21 cellular contexts compared by ENCODE assay signal in genomic region chr20:38671701-38672292, GRCh38. TPM values are rescaled to one million over a fixed set of nuclear protein-coding genes. Genes with fewer than 3 reads are reported as not detected.
A peak's percentile ranks its signal among the peaks of the same experiment; 100 is the strongest.
DNase-seq lines count a peak whose midpoint lies in the region; ATAC-seq, FAIRE-seq and TF ChIP-seq lines count a peak whose summit lies in the region.
"Had no signal": no experiment of that assay in that cellular context is flagged by ENCODE, and none has a peak within 500 bp of the region (broad histone marks: within the 10 kb centered on the region; RNA-seq: fewer than 3 reads in every experiment).

No MANE protein-coding gene starts in this region.

- in situ Hi-C loops in K562 (cut with MboI), result no loop called here

- peaks cover 10% of the 10 kb centered on the region for H3K4me1 Mint-ChIP-seq in neural crest cell
- H3K4me1 Mint-ChIP-seq in activated T-cell treated with anti-CD3 and anti-CD28 coated beads, Interleukin-2, amount 50 U/mL, for 4 hours (ENCODE audit: low read depth), result peaks cover 9% of the 10 kb centered on the region

- no peaks in the 10 kb centered on the region for H3K9me3 ChIP-seq in BLaER1
- no peaks in the 10 kb centered on the region for H3K9me3 ChIP-seq in HUES6 (ENCODE audit: control insufficient read depth, insufficient read depth, low read depth, low read length)
- H3K9me3 ChIP-seq in K562 (replicated peaks; ENCODE audit: control insufficient read depth, insufficient read depth, low read depth, low read length), result no peaks in the 10 kb centered on the region
- H3K9me3 ChIP-seq: HAP-1 had no signal

- no peaks in the 10 kb centered on the region for H3K79me2 ChIP-seq in K562 (ENCODE audit: control insufficient read depth, insufficient read depth, low read length)

- no TSS peak for BruUV-seq in K562 (replicated peaks; lab: Mats Ljungman, UMichigan)

- no peak for TF ChIP-seq POLR2A in K562 (conservative IDR thresholded peaks at IDR 0.05)

- no peak overlapping the region for H3K4me3 ChIP-seq in BLaER1
- 0 out of 2 replicates have a peak overlapping the region, but pooled peaks have one; percentile 2 for H3K4me3 ChIP-seq in HUES6 (ENCODE audit: low read depth, low read length)
- no peak overlapping the region for H3K4me3 ChIP-seq in K562
- H3K4me3 ChIP-seq: HAP-1 had no signal

- CTCF ChIA-PET in K562 (lab: Yijun Ruan, JAX; ENCODE audit: low intra/inter-chr PET ratio), result no interaction called here

- no peaks in the 10 kb centered on the region for H3K9me3 Mint-ChIP-seq in neural crest cell
- H3K9me3 Mint-ChIP-seq in activated T-cell treated with anti-CD3 and anti-CD28 coated beads, Interleukin-2, amount 50 U/mL, for 4 hours, result no peaks in the 10 kb centered on the region
- H3K9me3 Mint-ChIP-seq: CD8-positive, alpha-beta T cell had no signal

- TF ChIP-seq RAD21 in K562 (CRISPR knock-in tag; conservative IDR thresholded peaks at IDR 0.05 in 1 of 2, IDR thresholded peaks at IDR 0.05 in 1 of 2), result no peak

- H4K20me1 ChIP-seq in BLaER1 (no peaks in the 10 kb centered on the region), K562 (replicated peaks; ENCODE audit: control insufficient read depth, insufficient read depth, low read length) (no peaks in the 10 kb centered on the region)

- H3K4me3 Mint-ChIP-seq in neural crest cell, result peak overlapping the region; percentile 69
- H3K4me3 Mint-ChIP-seq in activated T-cell treated with anti-CD3 and anti-CD28 coated beads, Interleukin-2, amount 50 U/mL, for 4 hours, result no peak overlapping the region

- no peak overlapping the region for H3K27ac ChIP-seq in BLaER1
- no peak overlapping the region for H3K27ac ChIP-seq in HUES6 (ENCODE audit: low read depth, low read length)
- H3K27ac ChIP-seq in K562 (ENCODE audit: extremely low read depth, low read depth, low read length), result no peak overlapping the region
- H3K27ac ChIP-seq in foreskin keratinocyte, result no peak overlapping the region

- no peak for TF ChIP-seq EP300 in K562 (IDR thresholded peaks at IDR 0.05; ENCODE audit: low read length)

- no peaks in the 10 kb centered on the region for H3K9me1 ChIP-seq in K562 (ENCODE audit: control insufficient read depth, insufficient read depth, low read length)

- TF ChIP-seq CTCF in K562 (IDR thresholded peaks at IDR 0.05 in 2 of 3, conservative IDR thresholded peaks at IDR 0.05 in 1 of 3; ENCODE audit: insufficient read depth in 2 of 3, low read depth in 1 of 3, low read length in 3 of 3) (no peak), neural crest cell (conservative IDR thresholded peaks at IDR 0.05) (no peak), foreskin keratinocyte (conservative IDR thresholded peaks at IDR 0.05) (no peak)

- peaks cover 43% of the 10 kb centered on the region for H3K4me1 ChIP-seq in BLaER1
- H3K4me1 ChIP-seq in HUES6 (ENCODE audit: control insufficient read depth, insufficient read depth, low read length), result peaks cover 28% of the 10 kb centered on the region
- peaks cover 14 to 28% of the 10 kb centered on the region in 2 experiments; a peak in 4 of 5 replicates for H3K4me1 ChIP-seq in K562 (replicated peaks in 1 of 2; ENCODE audit: control insufficient read depth in 2 of 2, insufficient read depth in 2 of 2, low read length in 2 of 2)
- H3K4me1 ChIP-seq in foreskin keratinocyte, result peaks cover 7% of the 10 kb centered on the region

- H3K36me3 Mint-ChIP-seq in neural crest cell (ENCODE audit: low read depth), result no peaks in the 10 kb centered on the region
- H3K36me3 Mint-ChIP-seq in activated T-cell treated with anti-CD3 and anti-CD28 coated beads, Interleukin-2, amount 50 U/mL, for 4 hours (ENCODE audit: insufficient read depth), result no peaks in the 10 kb centered on the region
- H3K36me3 Mint-ChIP-seq: CD8-positive, alpha-beta T cell had no signal

- ATAC-seq in K562 (no peak), foreskin keratinocyte (no peak)
- no peak for ATAC-seq in activated T-cell treated with anti-CD3 and anti-CD28 coated beads, Interleukin-2, amount 50 U/mL, for 4 hours
- ATAC-seq: CD8-positive, alpha-beta T cell had no signal

- intact Hi-C loops in K562 (cut with micrococcal nuclease), result no loop called here

- peaks cover 74% of the 10 kb centered on the region for H3K27me3 Mint-ChIP-seq in neural crest cell (ENCODE audit: low read depth)
- peaks cover 73% of the 10 kb centered on the region for H3K27me3 Mint-ChIP-seq in activated T-cell treated with anti-CD3 and anti-CD28 coated beads, Interleukin-2, amount 50 U/mL, for 4 hours (ENCODE audit: low read depth)

- POLR2A ChIA-PET in K562 (lab: Yijun Ruan, JAX), result interaction anchor here (0.6 to 1.3 kb wide), 2 partner anchors 10 to 254 kb away, joined by 3 read pairs; partner anchors contain the start of gene FAM83D

- H3K4me2 ChIP-seq in BLaER1 (0 out of 2 replicates have a peak overlapping the region, but pooled peaks have one; percentile 59), K562 (ENCODE audit: insufficient read depth, low read length) (no peak overlapping the region)

- no peak overlapping the region for H2AFZ ChIP-seq in K562 (ENCODE audit: low read depth, low read length)

- H3K27me3 ChIP-seq in BLaER1 (no peaks in the 10 kb centered on the region), HUES6 (ENCODE audit: control insufficient read depth, insufficient read depth, low read length) (peaks cover 72% of the 10 kb centered on the region), K562 (ENCODE audit: control insufficient read depth in 2 of 2, insufficient read depth in 2 of 2, low read length in 2 of 2) (no peaks in the 10 kb centered on the region), foreskin keratinocyte (peaks cover 33% of the 10 kb centered on the region)

- H3K36me3 ChIP-seq in BLaER1, result no peaks in the 10 kb centered on the region
- H3K36me3 ChIP-seq in HUES6 (ENCODE audit: control insufficient read depth, insufficient read depth, low read length), result no peaks in the 10 kb centered on the region
- H3K36me3 ChIP-seq in K562 (ENCODE audit: control insufficient read depth, insufficient read depth, low read length), result no peaks in the 10 kb centered on the region
- H3K36me3 ChIP-seq: HAP-1 had no signal

- no peak overlapping the region for H3K27ac Mint-ChIP-seq in neural crest cell (ENCODE audit: unreplicated experiment)
- H3K27ac Mint-ChIP-seq: CD14-positive monocyte; CD8-positive, alpha-beta T cell had no signal

- H3K9ac ChIP-seq in BLaER1 (no peak overlapping the region), HUES6 (ENCODE audit: low read length) (no peak overlapping the region), K562 (ENCODE audit: insufficient read depth in 1 of 2, low read depth in 2 of 2, low read length in 2 of 2) (no peak overlapping the region)

- DNase-seq in K562 (ENCODE audit: extremely low read depth in 1 of 4, low spot score in 3 of 4) (no peak), neural crest cell (ENCODE audit: low read depth, low spot score) (no peak), foreskin keratinocyte (no peak), NCI-H748 (lab: John Stamatoyannopoulos, UW; ENCODE audit: unreplicated experiment) (no peak)
- no peak for DNase-seq in activated T-cell treated with anti-CD3 and anti-CD28 coated beads, Interleukin-2, amount 50 U/mL, for 4 hours
- DNase-seq: 8988T; ACHN; CD8-positive, alpha-beta T cell; DMS153; DMS79 treated with DMSO at 0.1 percent for 48 hours; EL; GOT3; KBM-7 had no signal

- peak; percentile 35 for FAIRE-seq in K562 (lab: Jason Lieb, UNC)
- FAIRE-seq: D721Med, G401.6, GM12891 had no signal

- WGBS in K562 (ENCODE audit: insufficient coverage, low coverage, missing lambda C conversion rate), result 51% methylated on average over 4 of the region's 4 CpGs

TF ChIP-seq in K562, 482 proteins besides CTCF, POLR2A, EP300 and RAD21 (continues in another document):
- no peak for TF ChIP-seq IRF1 (CRISPR knock-in tag; IDR thresholded peaks at IDR 0.05; ENCODE audit: borderline replicate concordance)
- TF ChIP-seq ESRRB (CRISPR knock-in tag; IDR thresholded peaks at IDR 0.05; ENCODE audit: borderline replicate concordance), result no peak
- peak; percentile 26; the same call in 1 of the 2 replicates for TF ChIP-seq C11orf30 (IDR thresholded peaks at IDR 0.05; ENCODE audit: low read depth)
- peak; percentile 56 for TF ChIP-seq ZNF316 (IDR thresholded peaks at IDR 0.05)

RNA-seq across cellular contexts. Expression of gene SLC32A1, which starts 52.5 kb away (rescaled TPM):
- total RNA-seq in K562 (2011; cell fraction: chromatin; rRNA removed; ENCODE audit: low replicate concordance), result 0.16 TPM in 1 of 2 replicates, not detected in the other
- total RNA-seq in K562 (2011; cell fraction: nucleolus; rRNA removed), result not detected in 2 replicates
- 0.23 TPM in 1 of 2 replicates, not detected in the other for total RNA-seq in K562 (2011; cell fraction: nucleoplasm; rRNA removed)
- total RNA-seq in K562 (2014; rRNA removed), result not detected in 2 replicates
- not detected in 2 replicates for total RNA-seq in K562 (2014; rRNA removed; fragmentation: Illumina TruSeq; extraction: Trizol)
- total RNA-seq in K562 (2015; rRNA removed; fragmentation: Illumina TruSeq; extraction: Trizol), result not detected in 2 replicates
- total RNA-seq in K562 (2021), result not detected in 2 replicates
- polyA plus RNA-seq in K562 (2011; rRNA removed), result not detected in 2 replicates
- polyA plus RNA-seq in K562 (2011; cell fraction: cytosol; rRNA removed), result not detected in 2 replicates
- polyA plus RNA-seq in K562 (2011; cell fraction: nucleus; rRNA removed), result not detected in 2 replicates
- polyA plus RNA-seq in K562 (2012), result not detected in 2 replicates
- polyA plus RNA-seq in K562 (2014; fragmentation: Illumina TruSeq; extraction: Trizol), result not detected in 2 replicates
- polyA plus RNA-seq in K562 (2014; fragmentation: Nextera tagmentation; extraction: Ambion mirVana), result not detected
- not detected in 2 replicates for polyA plus RNA-seq in K562 (2014; rRNA removed)
- polyA minus RNA-seq in K562 (2011; rRNA and poly(A)+ RNA removed), result not detected in 2 replicates
- not detected in 2 replicates for polyA minus RNA-seq in K562 (2011; cell fraction: cytosol; rRNA and poly(A)+ RNA removed)
- polyA minus RNA-seq in K562 (2011; cell fraction: nucleus; rRNA and poly(A)+ RNA removed), result not detected in 2 replicates
- total RNA-seq in neural crest cell, result 0.09 and 0.16 TPM in 2 replicates
- total RNA-seq in foreskin keratinocyte, result not detected in 2 replicates
- polyA plus RNA-seq in foreskin keratinocyte, result not detected in 2 replicates
- not detected for total RNA-seq in activated T-cell treated with anti-CD3 and anti-CD28 coated beads, Interleukin-2, amount 50 U/mL, for 4 hours
- total RNA-seq: HT1080 had no signal
- polyA plus RNA-seq: CD14-positive monocyte had no signal
